10 cellular contexts compared by ENCODE assay signal in genomic region chr6:37713529-37714119, GRCh38. TPM values are rescaled to one million over a fixed set of nuclear protein-coding genes. Genes with fewer than 3 reads are reported as not detected.
DNase-seq lines count a peak whose midpoint lies in the region; ATAC-seq and TF ChIP-seq lines count a peak whose summit lies in the region.
"Had no signal": no experiment of that assay in that cellular context is flagged by ENCODE, and none has a peak within 500 bp of the region (broad histone marks: within the 10 kb centered on the region; RNA-seq: fewer than 3 reads in every experiment).

No MANE protein-coding gene starts in this region.

- H3K9me3 Mint-ChIP-seq in glutamatergic neuron (ENCODE audit: unreplicated experiment): peaks cover 9% of the 10 kb centered on the region

- no peaks in the 10 kb centered on the region for H3K9me3 ChIP-seq in adipocyte (ENCODE audit: control insufficient read depth, low read length)

- intact Hi-C loops in left cardiac atrium (cut with DNase I): no loop called here
- intact Hi-C loops in cardiac septum (cut with DNase I): no loop called here

- DNase-seq in left cardiac atrium (no peak), cardiac septum (ENCODE audit: low spot score) (no peak), adipocyte (ENCODE audit: low read depth) (peak; percentile 36), glutamatergic neuron (no peak), HK-2 (ENCODE audit: unreplicated experiment) (no peak), NCI-H774 (lab: John Stamatoyannopoulos, UW) (no peak), cerebellar cortex (ENCODE audit: low spot score) (no peak), SKM-1 (lab: John Stamatoyannopoulos, UW; ENCODE audit: unreplicated experiment) (no peak)
- DNase-seq: effector CD4-positive, alpha-beta T cell had no signal

- H3K27me3 Mint-ChIP-seq in glutamatergic neuron (ENCODE audit: unreplicated experiment): peaks cover 10% of the 10 kb centered on the region
- H3K27me3 Mint-ChIP-seq: activated naive CD8-positive, alpha-beta T cell had no signal

- H3K4me3 ChIP-seq in adipocyte (ENCODE audit: low read length): no peak overlapping the region

- TF ChIP-seq CTCF in glutamatergic neuron (IDR thresholded peaks at IDR 0.05; ENCODE audit: partially characterized antibody, unreplicated experiment): no peak

- ATAC-seq in left cardiac atrium: peak; percentile 17 to 56

- H3K4me1 ChIP-seq in adipocyte (ENCODE audit: control insufficient read depth, insufficient read depth, low read length): peaks cover 31% of the 10 kb centered on the region

- peak overlapping the region; percentile 10 for H3K4me3 Mint-ChIP-seq in glutamatergic neuron (ENCODE audit: unreplicated experiment)
- H3K4me3 Mint-ChIP-seq: activated naive CD8-positive, alpha-beta T cell had no signal

- no peak overlapping the region for H3K9ac ChIP-seq in adipocyte (ENCODE audit: low read length)

- H3K4me1 Mint-ChIP-seq in glutamatergic neuron (ENCODE audit: low read depth, unreplicated experiment): peaks cover 23% of the 10 kb centered on the region

- peak overlapping the region; percentile 82 for H3K27ac Mint-ChIP-seq in glutamatergic neuron (ENCODE audit: unreplicated experiment)
- H3K27ac Mint-ChIP-seq: activated naive CD8-positive, alpha-beta T cell had no signal

- no peaks in the 10 kb centered on the region for H3K36me3 ChIP-seq in adipocyte (ENCODE audit: control insufficient read depth, insufficient read depth, low read length, severe bottlenecking)

- H3K27me3 ChIP-seq in adipocyte (replicated peaks; ENCODE audit: control insufficient read depth, insufficient read depth, low read length): no peaks in the 10 kb centered on the region

- H3K36me3 Mint-ChIP-seq in glutamatergic neuron (ENCODE audit: unreplicated experiment): peaks cover 6% of the 10 kb centered on the region
- H3K36me3 Mint-ChIP-seq: activated naive CD8-positive, alpha-beta T cell had no signal

RNA-seq across cellular contexts. Expression of gene MDGA1, which starts 15.9 kb away (rescaled TPM):
- total RNA-seq in left cardiac atrium (1 to 10 TPM; 2.9 to 4.7 TPM), cardiac septum (6.2 TPM), glutamatergic neuron (ENCODE audit: unreplicated experiment) (908 TPM)

Comparison
In these comparisons a context has a peak if more than half of its experiments do, and no peak if none do; other contexts are left out.
1. RNA of gene MDGA1, which starts 15.9 kb away (total RNA-seq): 908 TPM in glutamatergic neuron (single experiment); 6.2 TPM in cardiac septum (single experiment) and 2.9 to 4.7 TPM in left cardiac atrium; every median in the first group is over 100 times any median in the second.